1 cellular context compared by ENCODE assay signal in genomic region chr19:47730521-47730889, GRCh38.
TF ChIP-seq lines count a peak whose summit lies in the region.

No MANE protein-coding gene starts in this region.

TF ChIP-seq in GM23338, 12 proteins besides CTCF, POLR2A, EP300 and RAD21:
- TF ChIP-seq ZNF462 (CRISPR knock-in tag; IDR thresholded peaks at IDR 0.05), result no peak
- TF ChIP-seq STAT1 (IDR thresholded peaks at IDR 0.05; ENCODE audit: unreplicated experiment), result no peak
- TF ChIP-seq ZNF114 (CRISPR knock-in tag; IDR thresholded peaks at IDR 0.05), result no peak
- TF ChIP-seq EZH2phosphoT487 (IDR thresholded peaks at IDR 0.05; ENCODE audit: unreplicated experiment), result no peak
- no peak for TF ChIP-seq ZNF331 (CRISPR knock-in tag; IDR thresholded peaks at IDR 0.05; ENCODE audit: low read depth)
TF ChIP-seq in GM23338: peak in this region for 0.
